Comparison of ENCODE assay signal across 23 cellular contexts in the genomic region with DNA sequence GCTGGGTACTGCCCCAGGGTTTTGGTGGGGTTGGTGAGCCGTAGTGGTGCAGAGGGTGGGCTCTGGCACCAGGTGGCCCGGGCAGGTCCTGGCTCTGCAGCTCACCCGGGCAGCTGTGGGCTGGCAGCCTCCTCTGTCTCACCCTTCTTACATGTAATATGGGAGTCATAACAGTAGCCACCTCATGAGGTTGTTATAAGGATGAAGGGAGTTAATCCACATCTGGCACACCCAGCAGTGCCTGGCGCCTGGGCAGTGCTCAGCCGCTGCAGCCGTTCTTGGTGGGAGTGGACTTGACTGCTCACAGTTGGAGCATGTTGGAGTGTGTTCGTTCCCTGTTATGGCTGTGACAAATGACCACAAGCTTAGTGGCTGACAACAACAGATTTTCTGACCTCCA. TPM values are rescaled to one million over a fixed set of nuclear protein-coding genes. Genes with fewer than 3 reads are reported as not detected.
"Had no signal": no experiment of that assay in that cellular context is flagged by ENCODE, and none has a peak within 500 bp of the region (broad histone marks: within the 10 kb centered on the region; RNA-seq: fewer than 3 reads in every experiment).

No MANE protein-coding gene starts in this region.

- H3K9ac ChIP-seq: parathyroid adenoma had no signal

- H3K4me3 ChIP-seq: upper lobe of left lung had no signal

- H3K4me1 ChIP-seq: parathyroid adenoma had no signal

- H3K9me3 ChIP-seq: upper lobe of left lung had no signal

- H3K4me3 Mint-ChIP-seq: activated CD4-positive, alpha-beta memory T cell treated with anti-CD3 and anti-CD28 coated beads for 36 hours; activated naive CD4-positive, alpha-beta T cell treated with anti-CD3 and anti-CD28 coated beads for 36 hours; activated naive CD8-positive, alpha-beta T cell treated with anti-CD3 and anti-CD28 coated beads, Interleukin-2, amount 10 ng/mL, durations not matched to agents 7 days and 5 days; activated T-cell treated with anti-CD3 and anti-CD28 coated beads, Interleukin-2, amount 50 U/mL, for 72 hours; memory B cell had no signal

- ATAC-seq: activated T-cell treated with anti-CD3 and anti-CD28 coated beads, Interleukin-2, amount 50 U/mL, for 72 hours; left cardiac atrium; sciatic nerve had no signal

- H3K27ac Mint-ChIP-seq: activated CD4-positive, alpha-beta memory T cell treated with anti-CD3 and anti-CD28 coated beads for 36 hours; activated naive CD4-positive, alpha-beta T cell treated with anti-CD3 and anti-CD28 coated beads for 36 hours; activated naive CD8-positive, alpha-beta T cell treated with anti-CD3 and anti-CD28 coated beads, Interleukin-2, amount 10 ng/mL, durations not matched to agents 7 days and 5 days; activated T-cell treated with anti-CD3 and anti-CD28 coated beads, Interleukin-2, amount 50 U/mL, for 72 hours; memory B cell had no signal

- H3K9me3 Mint-ChIP-seq: activated CD4-positive, alpha-beta memory T cell treated with anti-CD3 and anti-CD28 coated beads for 36 hours; activated naive CD4-positive, alpha-beta T cell treated with anti-CD3 and anti-CD28 coated beads for 36 hours; activated naive CD8-positive, alpha-beta T cell treated with anti-CD3 and anti-CD28 coated beads, Interleukin-2, amount 10 ng/mL, durations not matched to agents 7 days and 5 days; activated T-cell treated with anti-CD3 and anti-CD28 coated beads, Interleukin-2, amount 50 U/mL, for 72 hours; memory B cell had no signal

- H3K27me3 ChIP-seq: upper lobe of left lung had no signal

- DNase-seq: activated CD4-positive, alpha-beta memory T cell treated with anti-CD3 and anti-CD28 coated beads for 36 hours; activated CD4-positive, alpha-beta T cell treated with anti-CD3 and anti-CD28 coated beads for 48 hours; activated effector memory CD4-positive, alpha-beta T cell treated with Interleukin-2 at 50 U/mL for 16 hours; activated naive CD4-positive, alpha-beta T cell treated with anti-CD3 and anti-CD28 coated beads for 36 hours; activated naive CD8-positive, alpha-beta T cell treated with anti-CD3 and anti-CD28 coated beads, Interleukin-2, amount 10 ng/mL, durations not matched to agents 7 days and 5 days; activated T-cell treated with anti-CD3 and anti-CD28 coated beads, Interleukin-2, amount 50 U/mL, for 72 hours; amygdala; foreskin melanocyte; hypothalamus; left cardiac atrium; stimulated activated CD4-positive, alpha-beta T cell treated with anti-CD3 and anti-CD28 coated beads, Interleukin-4, amount 100 ng/mL, for 1 hour; stimulated activated naive CD4-positive, alpha-beta T cell; SW 1271; T-helper 2 cell had no signal

- H3K27me3 Mint-ChIP-seq: activated CD4-positive, alpha-beta memory T cell treated with anti-CD3 and anti-CD28 coated beads for 36 hours; activated naive CD8-positive, alpha-beta T cell treated with anti-CD3 and anti-CD28 coated beads, Interleukin-2, amount 10 ng/mL, durations not matched to agents 7 days and 5 days; memory B cell had no signal

- H3K27ac ChIP-seq: epithelial cell of prostate, parathyroid adenoma, upper lobe of left lung had no signal

RNA-seq across cellular contexts. Expression of gene MRGPRD, which starts 48.4 kb away (rescaled TPM):
- total RNA-seq: activated CD4-positive, alpha-beta memory T cell treated with anti-CD3 and anti-CD28 coated beads for 36 hours; activated naive CD4-positive, alpha-beta T cell treated with anti-CD3 and anti-CD28 coated beads for 36 hours; activated naive CD8-positive, alpha-beta T cell treated with anti-CD3 and anti-CD28 coated beads, Interleukin-2, amount 10 ng/mL, durations not matched to agents 7 days and 5 days; activated T-cell treated with anti-CD3 and anti-CD28 coated beads, Interleukin-2, amount 50 U/mL, for 72 hours; chondrocyte; left cardiac atrium; liver; myocyte; sciatic nerve; subcutaneous adipose tissue; upper lobe of left lung had no signal
